8 cellular contexts compared by ENCODE assay signal in genomic region chr3:67083277-67083676, GRCh38.
DNase-seq lines count a peak whose midpoint lies in the region; ATAC-seq, FAIRE-seq and TF ChIP-seq lines count a peak whose summit lies in the region.

No MANE protein-coding gene starts in this region.

- TF ChIP-seq EP300 in transverse colon (IDR thresholded peaks at IDR 0.05; ENCODE audit: low read depth): no peak

- H3K4me3 ChIP-seq in transverse colon: no peak overlapping the region

- H3K27ac Mint-ChIP-seq in T-helper 17 cell: no peak overlapping the region

- H3K4me1 ChIP-seq in transverse colon: no peaks in the 10 kb centered on the region

- H3K27ac ChIP-seq in transverse colon: no peak overlapping the region

- WGBS in transverse colon (ENCODE audit: low coverage in 1 of 2), 2 donors: 43 to 55% methylated on average over 1 of the region's 1 CpG

- H3K36me3 Mint-ChIP-seq in T-helper 17 cell (ENCODE audit: low read depth): peaks cover 6% of the 10 kb centered on the region

- H3K9me3 ChIP-seq in T-helper 17 cell (ENCODE audit: control insufficient read depth, low read length, poor library complexity, severe bottlenecking) (peaks cover 6% of the 10 kb centered on the region), transverse colon (peaks cover 0 to 6% of the 10 kb centered on the region in 2 donors)

- DNase-seq in GF-D8 (lab: John Stamatoyannopoulos, UW) (peak; percentile 61), T-helper 17 cell (no peak), dermis blood vessel endothelial cell (peak; percentile 61), urothelium cell line (ENCODE audit: low spot score) (peak; percentile 21), transverse colon (no peak), NCI-H526 treated with DMSO at 0.1 percent for 48 hours (lab: John Stamatoyannopoulos, UW) (no peak)

- intact Hi-C loops in transverse colon (cut with DNase I; ENCODE audit: low total_unique reads): no loop called here

- H3K4me1 Mint-ChIP-seq in T-helper 17 cell: peaks cover 9% of the 10 kb centered on the region

- no peaks in the 10 kb centered on the region for H3K27me3 Mint-ChIP-seq in T-helper 17 cell

- H3K4me3 Mint-ChIP-seq in T-helper 17 cell: peak overlapping the region; percentile 2

- in situ Hi-C loops in transverse colon (cut with MboI; ENCODE audit: low pct_ligation_motif_present in 1 of 4, low pct_unique_long_range_greater_than_20kb in 1 of 4, low sequenced_read_pairs in 3 of 4): no loop called here

- H3K27me3 ChIP-seq in transverse colon: no peaks in the 10 kb centered on the region

- no peak for TF ChIP-seq POLR2A in transverse colon (IDR thresholded peaks at IDR 0.05)

- FAIRE-seq in urothelium cell line (lab: Jason Lieb, UNC): no peak

- TF ChIP-seq CTCF in transverse colon (IDR thresholded peaks at IDR 0.05): no peak

- no peaks in the 10 kb centered on the region for H3K36me3 ChIP-seq in transverse colon

- ATAC-seq in HG02763 (IDR thresholded peaks at IDR 0.05; ENCODE audit: unreplicated experiment) (peak; percentile 48), T-helper 17 cell (peak; percentile 95), GM21528 (IDR thresholded peaks at IDR 0.05; ENCODE audit: low FRiP score, unreplicated experiment) (no peak)

Comparison
In these comparisons a context has a peak if more than half of its experiments do, and no peak if none do; other contexts are left out.
1. DNase-seq: peak in GF-D8 (single experiment), dermis blood vessel endothelial cell (single experiment) and urothelium cell line (single experiment); none in T-helper 17 cell (0 of 3), transverse colon (single experiment) and NCI-H526 treated with DMSO at 0.1 percent for 48 hours (single experiment).